15 cellular contexts compared by ENCODE assay signal in the genomic region with DNA sequence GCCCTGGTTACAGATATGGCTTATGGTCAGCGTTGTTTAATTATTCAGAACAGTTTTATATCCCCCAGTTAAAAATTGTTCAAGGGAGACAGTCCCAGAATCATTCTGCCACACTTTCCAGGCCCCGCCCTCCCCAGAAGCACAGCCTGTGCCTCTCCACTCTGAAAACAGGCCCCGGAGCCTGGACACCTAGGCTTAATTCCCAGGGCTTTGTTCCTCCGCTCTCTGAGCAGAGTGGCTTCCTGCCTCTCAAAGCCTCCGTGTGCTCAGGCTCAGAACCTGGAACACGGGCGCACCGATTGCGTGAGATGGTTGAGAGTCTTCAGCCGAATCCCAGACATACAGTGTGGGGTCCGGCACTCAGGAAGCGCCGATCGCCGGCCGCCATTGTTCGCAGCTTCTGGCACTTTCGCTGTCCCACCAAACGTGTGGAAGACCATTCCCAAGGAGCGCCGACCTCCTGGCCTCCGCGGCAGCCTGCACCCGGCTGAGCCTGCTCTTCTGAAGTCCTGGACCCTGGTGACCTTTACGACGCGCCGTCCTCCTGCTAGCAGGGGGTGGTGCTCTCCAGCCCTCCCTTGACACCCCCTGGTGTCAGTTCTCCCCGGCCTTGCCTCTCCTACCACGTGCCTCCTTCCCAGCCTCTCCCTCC. TPM values are rescaled to one million over a fixed set of nuclear protein-coding genes. Genes with fewer than 3 reads are reported as not detected.
DNase-seq lines count a peak whose midpoint lies in the region; ATAC-seq and TF ChIP-seq lines count a peak whose summit lies in the region.
"Had no signal": no experiment of that assay in that cellular context is flagged by ENCODE, and none has a peak within 500 bp of the region (broad histone marks: within the 10 kb centered on the region; RNA-seq: fewer than 3 reads in every experiment).

No MANE protein-coding gene starts in this region.

- peaks cover 3 to 13% of the 10 kb centered on the region in 2 donors for H3K27me3 Mint-ChIP-seq in T-cell

- no peak overlapping the region for H3K4me3 Mint-ChIP-seq in T-cell

- no peak overlapping the region for H2BK15ac ChIP-seq in mesendoderm (replicated peaks; ENCODE audit: low read depth)

- H4K8ac ChIP-seq in mesendoderm (ENCODE audit: low read depth, low read length), result no peak overlapping the region

- DNase-seq in RWPE1 (ENCODE audit: low spot score) (no peak), mesendoderm (no peak), prostate gland (ENCODE audit: low spot score) (no peak), occipital lobe (lab: John Stamatoyannopoulos, UW) (no peak), cardiac septum (ENCODE audit: low spot score) (no peak), lower lobe of right lung (no peak), T-cell (no peak)
- DNase-seq: DMS 273 treated with DMSO at 0.1 percent for 48 hours, EL, NCI-H1417 treated with DMSO at 0.1 percent for 48 hours, NCI-H2081, NCI-H69, PC-3 had no signal

- H3K23ac ChIP-seq in mesendoderm (ENCODE audit: low read length), result no peak overlapping the region

- ATAC-seq in lower lobe of right lung, result no peak
- no peak for ATAC-seq in T-cell (replicated peaks in 1 of 4)
- ATAC-seq: PC-3 had no signal

- H3K56ac ChIP-seq in mesendoderm (ENCODE audit: low read length), result peak overlapping the region; percentile 0

- POLR2A ChIA-PET in RWPE1 (lab: Yijun Ruan, JAX; ENCODE audit: low non-redundant PET), result no interaction called here
- POLR2A ChIA-PET in T-cell (lab: Charles Lee), result no interaction called here

- no peaks in the 10 kb centered on the region for H3K36me3 Mint-ChIP-seq in T-cell

- peaks cover 9% of the 10 kb centered on the region for H3K4me1 ChIP-seq in mesendoderm (ENCODE audit: control insufficient read depth, low read depth, low read length)
- peaks cover 7% of the 10 kb centered on the region for H3K4me1 ChIP-seq in prostate gland (replicated peaks)
- H3K4me1 ChIP-seq in lower lobe of right lung, result no peaks in the 10 kb centered on the region
- H3K4me1 ChIP-seq: HAP-1 had no signal

- H3K36me3 ChIP-seq in mesendoderm (ENCODE audit: control insufficient read depth, insufficient read depth, low read length) (no peaks in the 10 kb centered on the region), prostate gland (no peaks in the 10 kb centered on the region), lower lobe of right lung (no peaks in the 10 kb centered on the region)
- H3K36me3 ChIP-seq: BLaER1 treated with 17β-estradiol and CSF1 and Interleukin-3, amounts not matched to agents 10 nM and 100 nM; HAP-1 had no signal

- intact Hi-C loops in prostate gland (cut with DNase I) (no loop called here), cardiac septum (cut with DNase I) (no loop called here), lower lobe of right lung (cut with DNase I) (no loop called here)

- H3K4me1 Mint-ChIP-seq in T-cell, result no peaks in the 10 kb centered on the region

- H3K9me3 ChIP-seq in prostate gland (no peaks in the 10 kb centered on the region), lower lobe of right lung (no peaks in the 10 kb centered on the region)
- H3K9me3 ChIP-seq: BLaER1 treated with 17β-estradiol and CSF1 and Interleukin-3, amounts not matched to agents 10 nM and 100 nM; HAP-1 had no signal

- TF ChIP-seq CTCF in RWPE1 (conservative IDR thresholded peaks at IDR 0.05; ENCODE audit: low read depth) (no peak), prostate gland (IDR thresholded peaks at IDR 0.05) (no peak), lower lobe of right lung (IDR thresholded peaks at IDR 0.05) (no peak)

- CTCF ChIA-PET in RWPE1 (lab: Yijun Ruan, JAX) (no interaction called here), T-cell (lab: Charles Lee) (interaction anchor here in 1 of 2 donors (0.6 kb wide), 1 partner anchor 997 kb away, joined by 4 read pairs; no protein-coding TSS in a partner anchor)

- H3K4me3 ChIP-seq in mesendoderm (ENCODE audit: low read length) (no peak overlapping the region), prostate gland (no peak overlapping the region), lower lobe of right lung (no peak overlapping the region)
- H3K4me3 ChIP-seq: BLaER1 treated with 17β-estradiol and CSF1 and Interleukin-3, amounts not matched to agents 10 nM and 100 nM; HAP-1 had no signal

- no peak overlapping the region for H3K4ac ChIP-seq in mesendoderm (ENCODE audit: low read depth, low read length)

- no peak overlapping the region for H4K5ac ChIP-seq in mesendoderm (ENCODE audit: low read length)

- no peak overlapping the region for H2BK120ac ChIP-seq in mesendoderm (ENCODE audit: low read depth, low read length)

- H3K27ac ChIP-seq in RWPE1 (peak overlapping the region; percentile 22; the same call in 1 of the 2 replicates), mesendoderm (ENCODE audit: low read depth, low read length) (no peak overlapping the region), prostate gland (peak overlapping the region; percentile 51 to 53), lower lobe of right lung (no peak overlapping the region)
- H3K27ac ChIP-seq: BLaER1 treated with 17β-estradiol and CSF1 and Interleukin-3, amounts not matched to agents 10 nM and 100 nM had no signal

- H3K9me3 Mint-ChIP-seq in T-cell, result no peaks in the 10 kb centered on the region

- no CpG with 5 or more reads among the region's 30 CpGs for WGBS in mesendoderm (ENCODE audit: extremely low coverage, insufficient coverage, low lambda C conversion rate)
- WGBS in prostate gland, result 73% methylated on average over 30 of the region's 30 CpGs

- H3K79me2 ChIP-seq in mesendoderm (ENCODE audit: control insufficient read depth, insufficient read depth, low read length), result no peaks in the 10 kb centered on the region

- no peak overlapping the region for H3K9ac ChIP-seq in mesendoderm (ENCODE audit: low read length)
- H3K9ac ChIP-seq: BLaER1 treated with 17β-estradiol and CSF1 and Interleukin-3, amounts not matched to agents 10 nM and 100 nM had no signal

- no peak overlapping the region for H3K4me2 ChIP-seq in mesendoderm (ENCODE audit: low read length)
- H3K4me2 ChIP-seq: BLaER1 treated with 17β-estradiol and CSF1 and Interleukin-3, amounts not matched to agents 10 nM and 100 nM had no signal

- H2AK5ac ChIP-seq in mesendoderm (ENCODE audit: low read length), result no peak overlapping the region

- TF ChIP-seq POLR2A in prostate gland (IDR thresholded peaks at IDR 0.05), result no peak

- no peak overlapping the region for H3K27ac Mint-ChIP-seq in T-cell

- no peaks in the 10 kb centered on the region for H3K79me1 ChIP-seq in mesendoderm (ENCODE audit: low read length)

- H3K27me3 ChIP-seq in mesendoderm (ENCODE audit: insufficient read depth, low read length, poor library complexity) (no peaks in the 10 kb centered on the region), prostate gland (replicated peaks; ENCODE audit: insufficient read depth) (no peaks in the 10 kb centered on the region), lower lobe of right lung (ENCODE audit: low read depth) (no peaks in the 10 kb centered on the region)
- H3K27me3 ChIP-seq: BLaER1 treated with 17β-estradiol and CSF1 and Interleukin-3, amounts not matched to agents 10 nM and 100 nM had no signal

- H3K18ac ChIP-seq in mesendoderm (ENCODE audit: low read length), result no peak overlapping the region

- no peak overlapping the region for H2BK5ac ChIP-seq in mesendoderm (ENCODE audit: low read length)

RNA-seq across cellular contexts. Expression of gene TWIST2, which starts 45.6 kb away (rescaled TPM):
- polyA plus RNA-seq in mesendoderm (2013, experiment 1 of 2), result 2.9 TPM
- polyA plus RNA-seq in mesendoderm (2013, experiment 2 of 2), result 3.1 TPM
- total RNA-seq in prostate gland, result 10 to 100 TPM; 23.5 to 52.9 TPM
- 0.16 TPM for total RNA-seq in occipital lobe
- total RNA-seq in cardiac septum, result 0.83 TPM
- 8.4 TPM for total RNA-seq in lower lobe of right lung
- not detected for total RNA-seq in T-cell

Comparison
In these comparisons a context has a peak if more than half of its experiments do, and no peak if none do; other contexts are left out.
1. H3K27ac ChIP-seq: peak in RWPE1 (single experiment) and prostate gland (2 of 2); none in mesendoderm (single experiment) and lower lobe of right lung (single experiment).